ENCODE assay signal across 7 cellular contexts in the genomic region with DNA sequence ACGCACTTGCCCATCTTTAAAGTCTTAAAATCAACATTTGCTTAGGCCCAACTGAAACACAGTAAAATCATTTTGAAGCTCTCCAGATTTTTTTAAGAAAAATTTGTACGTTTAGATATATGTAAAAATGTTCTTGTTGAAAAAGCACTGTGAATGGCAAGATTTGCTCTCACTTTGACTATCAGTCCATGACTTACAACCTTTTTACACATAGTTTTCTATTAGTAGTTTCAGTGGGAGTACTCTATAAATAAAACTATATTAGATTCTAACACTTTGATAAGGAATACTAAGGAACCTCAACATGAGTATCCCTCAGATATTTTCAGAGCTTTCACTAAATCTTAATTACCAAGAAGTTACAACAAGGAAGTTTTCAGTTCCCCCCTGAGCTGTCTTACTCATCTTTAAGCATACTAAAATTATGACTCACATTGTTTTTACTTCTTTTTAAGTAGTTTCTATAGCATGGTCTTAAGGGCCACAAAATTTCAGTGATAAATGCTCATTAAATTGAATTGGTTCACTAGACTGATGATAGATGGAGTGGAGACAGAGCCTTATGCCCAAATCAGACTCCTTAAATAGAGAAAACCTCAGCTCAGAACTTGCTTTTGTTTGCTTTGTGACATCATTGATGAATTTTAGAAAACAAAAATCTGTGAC. TPM values are rescaled to one million over a fixed set of nuclear protein-coding genes. Genes with fewer than 3 reads are reported as not detected.
A peak's percentile ranks its signal among the peaks of the same experiment; 100 is the strongest.
DNase-seq lines count a peak whose midpoint lies in the region; ATAC-seq lines count a peak whose summit lies in the region.

No MANE protein-coding gene starts in this region.

- H3K27me3 ChIP-seq in skeletal muscle satellite cell (ENCODE audit: control insufficient read depth, insufficient read depth, low read length): no peaks in the 10 kb centered on the region

- no peaks in the 10 kb centered on the region for H3K36me3 ChIP-seq in skeletal muscle satellite cell (ENCODE audit: insufficient read depth, low read length)

- no peak overlapping the region for H3K9ac ChIP-seq in skeletal muscle satellite cell (ENCODE audit: low read depth, low read length)

- peaks cover 10% of the 10 kb centered on the region for H3K4me1 ChIP-seq in skeletal muscle satellite cell (ENCODE audit: control insufficient read depth, insufficient read depth, low read length)

- H3K9me3 ChIP-seq in skeletal muscle satellite cell (replicated peaks; ENCODE audit: low read length): no peaks in the 10 kb centered on the region

- peak overlapping the region; percentile 28 for H3K4me3 ChIP-seq in skeletal muscle satellite cell (ENCODE audit: low read length)

- DNase-seq in SIG-M5 treated with dmso at 0.1 percent for 504 hours (lab: John Stamatoyannopoulos, UW; ENCODE audit: unreplicated experiment): peak; percentile 64
- no peak for DNase-seq in activated CD4-positive, alpha-beta T cell treated with anti-CD3 and anti-CD28 coated beads, Interleukin-2, amount 50 U/mL, for 4 hours
- DNase-seq in cerebellar cortex (ENCODE audit: low spot score): no peak
- no peak for DNase-seq in stimulated activated CD8-positive, alpha-beta memory T cell treated with anti-CD3 and anti-CD28 coated beads, Interleukin-4, amount 100 ng/mL, for 48 hours

- ATAC-seq in GM19328 (IDR thresholded peaks at IDR 0.05; ENCODE audit: unreplicated experiment) (peak; percentile 84), HG03039 (IDR thresholded peaks at IDR 0.05; ENCODE audit: unreplicated experiment) (peak; percentile 89)

- H3K4me2 ChIP-seq in skeletal muscle satellite cell (ENCODE audit: low read length): peak overlapping the region; percentile 45

RNA-seq across cellular contexts. Expression of gene RAP2B, which starts 31.6 kb away (rescaled TPM):
- total RNA-seq in skeletal muscle satellite cell (2012; rRNA removed): 11.4 and 17.0 TPM in 2 replicates
